In the genomic region with DNA sequence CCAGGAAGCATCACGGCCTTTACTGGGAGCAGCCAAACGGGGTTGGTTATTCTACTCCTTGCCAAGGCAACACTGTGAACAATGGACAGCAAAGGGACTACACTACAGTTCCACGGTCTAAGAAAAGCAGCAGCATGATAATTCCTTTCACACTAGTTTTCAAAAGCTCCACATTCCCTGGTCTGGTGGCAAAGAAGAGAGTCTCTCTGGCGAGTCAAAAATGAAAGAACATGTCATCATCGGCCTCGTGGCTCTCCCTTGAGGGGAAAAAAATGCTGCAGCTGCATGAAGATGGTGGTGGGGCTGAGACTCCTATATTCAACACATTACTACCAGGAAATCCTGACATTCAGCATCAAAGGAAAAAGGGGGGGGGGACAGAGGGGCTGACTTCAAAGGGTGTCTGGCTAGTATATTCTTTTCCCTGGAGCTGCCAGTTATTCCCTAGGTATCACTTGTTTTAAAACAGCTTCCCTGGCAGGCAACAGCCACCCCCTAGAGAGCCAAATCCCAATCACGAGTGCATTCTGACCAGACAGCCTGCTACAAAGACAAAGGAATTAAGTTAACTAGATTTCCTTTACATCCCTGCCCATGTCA, we compare ENCODE assay signal across 12 cellular contexts. TPM values are rescaled to one million over a fixed set of nuclear protein-coding genes. Genes with fewer than 3 reads are reported as not detected.
DNase-seq lines count a peak whose midpoint lies in the region; ATAC-seq and TF ChIP-seq lines count a peak whose summit lies in the region.
"Had no signal": no experiment of that assay in that cellular context is flagged by ENCODE, and none has a peak within 500 bp of the region (broad histone marks: within the 10 kb centered on the region; RNA-seq: fewer than 3 reads in every experiment).

No MANE protein-coding gene starts in this region.

- intact Hi-C loops in activated naive CD4-positive, alpha-beta T cell treated with anti-CD3 and anti-CD28 coated beads for 36 hours (cut with micrococcal nuclease), result no loop called here

- no peak for ATAC-seq in GM21529 (IDR thresholded peaks at IDR 0.05; ENCODE audit: unreplicated experiment)
- ATAC-seq: K562 had no signal

- TF ChIP-seq EP300 in tibial nerve (IDR thresholded peaks at IDR 0.05), result no peak

- peaks cover 0 to 15% (median 4%) of the 10 kb centered on the region in 4 donors for H3K4me1 ChIP-seq in tibial nerve
- H3K4me1 ChIP-seq: upper lobe of left lung had no signal

- CTCF ChIA-PET in activated naive CD4-positive, alpha-beta T cell treated with anti-CD3 and anti-CD28 coated beads for 36 hours (lab: Charles Lee), result interaction anchor here (1.5 kb wide), 1 partner anchor 304 kb away, joined by 3 read pairs; no protein-coding TSS in a partner anchor

- no peaks in the 10 kb centered on the region for H3K27me3 ChIP-seq in tibial nerve
- H3K27me3 ChIP-seq: upper lobe of left lung had no signal

- no peak for DNase-seq in activated naive CD4-positive, alpha-beta T cell treated with anti-CD3 and anti-CD28 coated beads for 36 hours
- DNase-seq in midbrain (lab: John Stamatoyannopoulos, UW) (peak; percentile 38), tibial nerve (ENCODE audit: low spot score in 2 of 2) (no peak), NCI-H2227 treated with DMSO at 0.1 percent for 48 hours (lab: John Stamatoyannopoulos, UW) (no peak)
- no peak for DNase-seq in effector CD4-positive, alpha-beta T cell
- DNase-seq: amniotic stem cell, NCI-H82, upper lobe of left lung had no signal

- H3K9me3 Mint-ChIP-seq in activated naive CD4-positive, alpha-beta T cell treated with anti-CD3 and anti-CD28 coated beads, Interleukin-2, amount 50 U/mL, for 24 hours, result no peaks in the 10 kb centered on the region
- no peaks in the 10 kb centered on the region for H3K9me3 Mint-ChIP-seq in activated naive CD4-positive, alpha-beta T cell treated with anti-CD3 and anti-CD28 coated beads for 36 hours

- H3K27me3 Mint-ChIP-seq in activated naive CD4-positive, alpha-beta T cell treated with anti-CD3 and anti-CD28 coated beads, Interleukin-2, amount 50 U/mL, for 24 hours, result no peaks in the 10 kb centered on the region
- no peaks in the 10 kb centered on the region for H3K27me3 Mint-ChIP-seq in activated naive CD4-positive, alpha-beta T cell treated with anti-CD3 and anti-CD28 coated beads for 36 hours (ENCODE audit: low read depth)

- no peak for TF ChIP-seq CTCF in tibial nerve (IDR thresholded peaks at IDR 0.05)

- H3K9me3 ChIP-seq in tibial nerve, result no peaks in the 10 kb centered on the region
- H3K9me3 ChIP-seq: upper lobe of left lung had no signal

- H3K4me3 Mint-ChIP-seq in activated naive CD4-positive, alpha-beta T cell treated with anti-CD3 and anti-CD28 coated beads, Interleukin-2, amount 50 U/mL, for 24 hours, result no peak overlapping the region
- no peak overlapping the region for H3K4me3 Mint-ChIP-seq in activated naive CD4-positive, alpha-beta T cell treated with anti-CD3 and anti-CD28 coated beads for 36 hours

- H3K27ac ChIP-seq in cingulate gyrus (ENCODE audit: low read depth, low read length), result peak overlapping the region; percentile 70
- H3K27ac ChIP-seq in tibial nerve, result peak overlapping the region in 3 of 4 donors; percentile 11 to 84 (median 60)

- no peak overlapping the region for H3K4me3 ChIP-seq in tibial nerve
- H3K4me3 ChIP-seq: K562, upper lobe of left lung had no signal

- H3K27ac Mint-ChIP-seq in activated naive CD4-positive, alpha-beta T cell treated with anti-CD3 and anti-CD28 coated beads, Interleukin-2, amount 50 U/mL, for 24 hours, result peak overlapping the region; percentile 53
- no peak overlapping the region for H3K27ac Mint-ChIP-seq in activated naive CD4-positive, alpha-beta T cell treated with anti-CD3 and anti-CD28 coated beads for 36 hours

- peaks cover 6% of the 10 kb centered on the region for H3K4me1 Mint-ChIP-seq in activated naive CD4-positive, alpha-beta T cell treated with anti-CD3 and anti-CD28 coated beads, Interleukin-2, amount 50 U/mL, for 24 hours
- no peaks in the 10 kb centered on the region for H3K4me1 Mint-ChIP-seq in activated naive CD4-positive, alpha-beta T cell treated with anti-CD3 and anti-CD28 coated beads for 36 hours (ENCODE audit: low read depth)

- peaks cover 0 to 68% (median 0%) of the 10 kb centered on the region in 3 donors for H3K36me3 ChIP-seq in tibial nerve

- 18 to 21% methylated on average over 7 of the region's 7 CpGs for WGBS in tibial nerve, 2 donors

- H3K36me3 Mint-ChIP-seq in activated naive CD4-positive, alpha-beta T cell treated with anti-CD3 and anti-CD28 coated beads, Interleukin-2, amount 50 U/mL, for 24 hours, result peaks cover 18% of the 10 kb centered on the region
- H3K36me3 Mint-ChIP-seq in activated naive CD4-positive, alpha-beta T cell treated with anti-CD3 and anti-CD28 coated beads for 36 hours (ENCODE audit: low read depth), result peaks cover 29% of the 10 kb centered on the region

- no peak for TF ChIP-seq POLR2A in tibial nerve (IDR thresholded peaks at IDR 0.05)

RNA-seq across cellular contexts. Expression of gene SLC37A3, which starts 49.1 kb away (rescaled TPM):
- total RNA-seq in activated naive CD4-positive, alpha-beta T cell treated with anti-CD3 and anti-CD28 coated beads for 36 hours, result 10 to 100 TPM; 25.6 to 28.7 TPM
- total RNA-seq in tibial nerve, result 10 to 100 TPM; 39.5 to 69.9 (median 51.7) TPM

RNA-seq across cellular contexts. Expression of gene RAB19, which starts 54.6 kb away (rescaled TPM):
- total RNA-seq in activated naive CD4-positive, alpha-beta T cell treated with anti-CD3 and anti-CD28 coated beads for 36 hours, result 1 to 10 TPM; 4.6 to 5.2 TPM
- not detected for total RNA-seq in tibial nerve
- total RNA-seq: K562 had no signal

Comparison
In these comparisons a context has a peak if more than half of its experiments do, and no peak if none do; other contexts are left out.
1. RNA of gene RAB19, which starts 54.6 kb away (total RNA-seq): 4.6 to 5.2 TPM in activated naive CD4-positive, alpha-beta T cell treated with anti-CD3 and anti-CD28 coated beads for 36 hours; not detected in tibial nerve; every median in the first group is over 4 times any median in the second.